8 cellular contexts compared by ENCODE assay signal in the genomic region with DNA sequence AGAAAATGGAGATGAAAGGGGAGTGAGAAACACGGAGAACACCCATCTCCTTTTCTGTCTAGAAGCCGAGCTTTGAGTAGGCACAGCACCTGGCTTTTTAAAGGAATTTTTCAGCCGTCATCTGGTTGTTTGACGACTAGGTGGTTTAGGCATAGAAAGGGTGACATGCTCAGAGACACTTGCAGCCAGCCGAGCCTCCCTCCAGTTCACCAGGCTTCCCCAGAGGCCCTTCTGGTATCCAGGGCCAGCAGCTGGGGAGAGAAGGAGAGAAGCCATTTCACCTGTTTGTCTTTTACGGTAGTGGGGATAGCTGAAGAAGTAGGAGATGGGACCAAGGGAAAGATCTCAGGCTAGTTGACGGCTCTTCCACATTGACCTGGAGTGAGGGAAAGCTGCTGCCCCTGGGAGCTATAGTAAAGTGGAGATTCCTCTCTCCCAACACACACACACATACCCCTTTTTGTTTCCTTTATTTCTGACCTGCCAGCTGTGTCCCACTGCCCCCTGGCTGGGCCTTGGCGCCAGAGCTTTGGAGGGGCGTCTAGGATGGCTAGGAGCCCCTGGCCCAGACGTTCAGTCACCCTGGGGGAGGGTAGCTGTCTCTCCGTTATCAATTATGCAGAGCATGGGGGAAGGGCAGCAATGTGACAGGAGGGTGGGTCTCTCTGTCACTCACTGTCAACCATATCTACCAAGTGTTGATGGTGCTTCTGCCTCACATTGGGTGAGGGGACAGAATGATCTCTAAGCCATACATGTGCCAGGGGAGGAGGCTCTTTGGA. TPM values are rescaled to one million over a fixed set of nuclear protein-coding genes. Genes with fewer than 3 reads are reported as not detected.
A peak's percentile ranks its signal among the peaks of the same experiment; 100 is the strongest.
DNase-seq lines count a peak whose midpoint lies in the region; ATAC-seq lines count a peak whose summit lies in the region.

No MANE protein-coding gene starts in this region.

- intact Hi-C loops in left colon (cut with DNase I, micrococcal nuclease), result no loop called here

- no peak for DNase-seq in activated CD8-positive, alpha-beta memory T cell treated with anti-CD3 and anti-CD28 coated beads, Interleukin-2, amount 10 ng/mL, durations not matched to agents 7 days and 5 days
- DNase-seq in activated CD8-positive, alpha-beta memory T cell treated with anti-CD3 and anti-CD28 coated beads for 24 hours, result no peak
- DNase-seq in left colon, result no peak
- no peak for DNase-seq in stimulated activated CD4-positive, alpha-beta T cell treated with anti-CD3 and anti-CD28 coated beads, Interleukin-12 subunit alpha, Interleukin-12 subunit beta, amount 100 ng/mL, for 4 hours
- DNase-seq in effector CD4-positive, alpha-beta T cell, result no peak

- peaks cover 39% of the 10 kb centered on the region for H3K4me1 Mint-ChIP-seq in activated CD8-positive, alpha-beta memory T cell treated with anti-CD3 and anti-CD28 coated beads, Interleukin-2, amount 10 ng/mL, durations not matched to agents 7 days and 5 days
- H3K4me1 Mint-ChIP-seq in activated naive CD8-positive, alpha-beta T cell (ENCODE audit: low read depth), result peaks cover 39% of the 10 kb centered on the region

- H3K36me3 Mint-ChIP-seq in activated CD8-positive, alpha-beta memory T cell treated with anti-CD3 and anti-CD28 coated beads, Interleukin-2, amount 10 ng/mL, durations not matched to agents 7 days and 5 days, result no peaks in the 10 kb centered on the region
- H3K36me3 Mint-ChIP-seq in activated naive CD8-positive, alpha-beta T cell, result no peaks in the 10 kb centered on the region

- no peaks in the 10 kb centered on the region for H3K9me3 Mint-ChIP-seq in activated CD8-positive, alpha-beta memory T cell treated with anti-CD3 and anti-CD28 coated beads, Interleukin-2, amount 10 ng/mL, durations not matched to agents 7 days and 5 days (ENCODE audit: low read depth)
- no peaks in the 10 kb centered on the region for H3K9me3 Mint-ChIP-seq in activated naive CD8-positive, alpha-beta T cell (ENCODE audit: low read depth)

- peak overlapping the region; percentile 84 for H3K27ac Mint-ChIP-seq in activated CD8-positive, alpha-beta memory T cell treated with anti-CD3 and anti-CD28 coated beads, Interleukin-2, amount 10 ng/mL, durations not matched to agents 7 days and 5 days
- peak overlapping the region; percentile 89 for H3K27ac Mint-ChIP-seq in activated naive CD8-positive, alpha-beta T cell

- peak overlapping the region; percentile 93 for H3K27ac ChIP-seq in temporal lobe (ENCODE audit: low read depth, low read length)

- no peak for ATAC-seq in activated CD8-positive, alpha-beta memory T cell treated with anti-CD3 and anti-CD28 coated beads, Interleukin-2, amount 10 ng/mL, durations not matched to agents 7 days and 5 days
- ATAC-seq in left colon (peak; percentile 3), HG03159 (IDR thresholded peaks at IDR 0.05; ENCODE audit: unreplicated experiment) (no peak)

- peak overlapping the region; percentile 88 for H3K4me3 Mint-ChIP-seq in activated CD8-positive, alpha-beta memory T cell treated with anti-CD3 and anti-CD28 coated beads, Interleukin-2, amount 10 ng/mL, durations not matched to agents 7 days and 5 days
- H3K4me3 Mint-ChIP-seq in activated naive CD8-positive, alpha-beta T cell, result peak overlapping the region; percentile 91

- H3K27me3 Mint-ChIP-seq in activated CD8-positive, alpha-beta memory T cell treated with anti-CD3 and anti-CD28 coated beads, Interleukin-2, amount 10 ng/mL, durations not matched to agents 7 days and 5 days, result no peaks in the 10 kb centered on the region
- H3K27me3 Mint-ChIP-seq in activated naive CD8-positive, alpha-beta T cell, result no peaks in the 10 kb centered on the region

- CTCF ChIA-PET in activated CD8-positive, alpha-beta memory T cell treated with anti-CD3 and anti-CD28 coated beads, Interleukin-2, amount 10 ng/mL, durations not matched to agents 7 days and 5 days (lab: Charles Lee), result interaction anchor here (1.1 to 3.9 kb wide), 6 partner anchors 10 to 170 kb away, joined by 3 to 21 read pairs (median 4); a partner anchor contains a TSS

RNA-seq across cellular contexts. Expression of a gene that starts 5.5 kb away (rescaled TPM):
- total RNA-seq in activated CD8-positive, alpha-beta memory T cell treated with anti-CD3 and anti-CD28 coated beads, Interleukin-2, amount 10 ng/mL, durations not matched to agents 7 days and 5 days, result 10 to 100 TPM; 19.1 to 19.3 TPM
- total RNA-seq in left colon (1 to 10 TPM; 3.2 to 6.8 TPM), temporal lobe (26.8 TPM)

RNA-seq across cellular contexts. Expression of a gene that starts 7.3 kb away (rescaled TPM):
- 10 to 100 TPM; 29.7 to 38.7 TPM for total RNA-seq in activated CD8-positive, alpha-beta memory T cell treated with anti-CD3 and anti-CD28 coated beads, Interleukin-2, amount 10 ng/mL, durations not matched to agents 7 days and 5 days
- total RNA-seq in left colon, result 10 to 100 TPM; 21.3 to 22.3 TPM
- total RNA-seq in temporal lobe, result 15.7 TPM

RNA-seq across cellular contexts. Expression of a gene that starts 13.5 kb away (rescaled TPM):
- not detected for total RNA-seq in activated CD8-positive, alpha-beta memory T cell treated with anti-CD3 and anti-CD28 coated beads, Interleukin-2, amount 10 ng/mL, durations not matched to agents 7 days and 5 days
- total RNA-seq in left colon (not detected), temporal lobe (not detected)

RNA-seq across cellular contexts. Expression of a gene that starts 41.9 kb away (rescaled TPM):
- 100 to 1,000 TPM; 721 to 867 TPM for total RNA-seq in activated CD8-positive, alpha-beta memory T cell treated with anti-CD3 and anti-CD28 coated beads, Interleukin-2, amount 10 ng/mL, durations not matched to agents 7 days and 5 days
- total RNA-seq in left colon, result 100 to 1,000 TPM; 586 to 592 TPM
- 259 TPM for total RNA-seq in temporal lobe

RNA-seq across cellular contexts. Expression of a gene that starts 52.3 kb away (rescaled TPM):
- 100 to 1,000 TPM; 235 to 244 TPM for total RNA-seq in activated CD8-positive, alpha-beta memory T cell treated with anti-CD3 and anti-CD28 coated beads, Interleukin-2, amount 10 ng/mL, durations not matched to agents 7 days and 5 days
- total RNA-seq in left colon, result 100 to 1,000 TPM; 447 to 662 TPM
- 6.4 TPM for total RNA-seq in temporal lobe
